In genomic region chr13:70666883-70667282, GRCh38 we compare ENCODE assay signal across 32 cellular contexts.
"Had no signal": no experiment of that assay in that cellular context is flagged by ENCODE, and none has a peak within 500 bp of the region (broad histone marks: within the 10 kb centered on the region; RNA-seq: fewer than 3 reads in every experiment).

No MANE protein-coding gene starts in this region.

- H3K9me3 Mint-ChIP-seq: activated B cell treated with CpG ODN at 0.5 μM for 24 hours; activated CD8-positive, alpha-beta T cell treated with anti-CD3 and anti-CD28 coated beads for 36 hours; activated T-cell treated with anti-CD3 and anti-CD28 coated beads, Interleukin-2, amount 50 U/mL, for 4 hours; activated T-helper 17 cell treated with anti-CD3 and anti-CD28 coated beads, Interleukin-2, amount 50 U/mL, for 72 hours; dendritic cell treated with granulocyte-macrophage colony-stimulating factor and Interleukin-4, amounts not matched to agents 40 ng/mL and 50 ng/mL, for 4 days; T-helper 2 cell treated with Interferon-gamma antibody and Interleukin-4, amounts not matched to agents 5 μg/mL and 100 μg/mL, for 36 hours had no signal

- H3K4me3 ChIP-seq: coronary artery, dorsolateral prefrontal cortex, esophagus muscularis mucosa, gastrocnemius medialis, heart right ventricle had no signal

- H3K4me1 ChIP-seq: esophagus muscularis mucosa, foreskin keratinocyte, gastrocnemius medialis, heart right ventricle had no signal

- H3K4me1 Mint-ChIP-seq: activated B cell treated with CpG ODN at 0.5 μM for 24 hours; activated T-helper 17 cell treated with anti-CD3 and anti-CD28 coated beads, Interleukin-2, amount 50 U/mL, for 72 hours; central memory CD8-positive, alpha-beta T cell; T-helper 17 cell had no signal

- H3K9me3 ChIP-seq: esophagus muscularis mucosa, gastrocnemius medialis, heart right ventricle had no signal

- H3K27ac ChIP-seq: brain microvascular endothelial cell, coronary artery, dorsolateral prefrontal cortex, esophagus muscularis mucosa, foreskin keratinocyte, gastrocnemius medialis, heart right ventricle, WERI-Rb-1 had no signal

- H3K27me3 ChIP-seq: brain microvascular endothelial cell, esophagus muscularis mucosa, foreskin keratinocyte, gastrocnemius medialis, heart right ventricle had no signal

- H3K27ac Mint-ChIP-seq: activated B cell treated with CpG ODN at 0.5 μM for 24 hours; activated CD8-positive, alpha-beta T cell treated with anti-CD3 and anti-CD28 coated beads for 36 hours; activated naive CD8-positive, alpha-beta T cell; activated T-helper 17 cell treated with anti-CD3 and anti-CD28 coated beads, Interleukin-2, amount 50 U/mL, for 72 hours; dendritic cell treated with granulocyte-macrophage colony-stimulating factor and Interleukin-4, amounts not matched to agents 40 ng/mL and 50 ng/mL, for 4 days; effector memory CD8-positive, alpha-beta T cell; T-helper 17 cell; T-helper 2 cell treated with Interferon-gamma antibody and Interleukin-4, amounts not matched to agents 5 μg/mL and 100 μg/mL, for 36 hours had no signal

- H3K36me3 ChIP-seq: brain microvascular endothelial cell, esophagus muscularis mucosa, gastrocnemius medialis, heart right ventricle, WERI-Rb-1 had no signal

- ATAC-seq: activated CD4-positive, CD25-positive, alpha-beta regulatory T cell treated with anti-CD3 and anti-CD28 coated beads, Interleukin-2, amount 50 U/mL, for 24 hours; activated CD8-positive, alpha-beta T cell treated with anti-CD3 and anti-CD28 coated beads for 36 hours; activated T-cell treated with anti-CD3 and anti-CD28 coated beads, Interleukin-2, amount 50 U/mL, for 4 hours; activated T-helper 17 cell treated with anti-CD3 and anti-CD28 coated beads, Interleukin-2, amount 50 U/mL, for 72 hours; effector memory CD8-positive, alpha-beta T cell; foreskin keratinocyte; gastrocnemius medialis; heart right ventricle; T-helper 17 cell had no signal

- H3K4me3 Mint-ChIP-seq: activated B cell treated with CpG ODN at 0.5 μM for 24 hours; activated CD8-positive, alpha-beta T cell treated with anti-CD3 and anti-CD28 coated beads for 36 hours; activated naive CD8-positive, alpha-beta T cell; activated T-cell treated with anti-CD3 and anti-CD28 coated beads, Interleukin-2, amount 50 U/mL, for 4 hours; activated T-helper 17 cell treated with anti-CD3 and anti-CD28 coated beads, Interleukin-2, amount 50 U/mL, for 72 hours; central memory CD8-positive, alpha-beta T cell; dendritic cell treated with granulocyte-macrophage colony-stimulating factor and Interleukin-4, amounts not matched to agents 40 ng/mL and 50 ng/mL, for 4 days; effector memory CD8-positive, alpha-beta T cell; T-helper 17 cell; T-helper 2 cell treated with Interferon-gamma antibody and Interleukin-4, amounts not matched to agents 5 μg/mL and 100 μg/mL, for 36 hours had no signal

- DNase-seq: activated B cell treated with CpG ODN at 0.5 μM for 24 hours; activated CD4-positive, alpha-beta T cell treated with anti-CD3 and anti-CD28 coated beads for 48 hours; activated CD4-positive, alpha-beta T cell treated with anti-CD3 and anti-CD28 coated beads, Interleukin-2, amount 50 U/mL, for 1 hour; activated CD4-positive, alpha-beta T cell treated with anti-CD3 and anti-CD28 coated beads, Interleukin-2, amount 50 U/mL, for 48 hours; activated CD8-positive, alpha-beta memory T cell treated with anti-CD3 and anti-CD28 coated beads for 24 hours; activated CD8-positive, alpha-beta T cell treated with anti-CD3 and anti-CD28 coated beads for 36 hours; activated effector memory CD4-positive, alpha-beta T cell treated with Interleukin-2 at 50 U/mL for 16 hours; activated gamma-delta T cell treated with Interleukin-2 at 50 U/mL for 16 hours; activated naive CD4-positive, alpha-beta T cell treated with anti-CD3 and anti-CD28 coated beads, Interleukin-2, amount 50 U/mL, for 16 hours; activated naive CD4-positive, alpha-beta T cell treated with Interleukin-2 at 50 U/mL for 16 hours; activated T-cell treated with anti-CD3 and anti-CD28 coated beads, Interleukin-2, amount 50 U/mL, for 4 hours; amniotic stem cell; anterior cingulate cortex; brain microvascular endothelial cell; dorsolateral prefrontal cortex; effector CD4-positive, alpha-beta T cell; effector memory CD8-positive, alpha-beta T cell; erythroblast; foreskin keratinocyte; gastrocnemius medialis; heart right ventricle; T-helper 17 cell; T1000; WERI-Rb-1 had no signal

- H3K36me3 Mint-ChIP-seq: activated naive CD8-positive, alpha-beta T cell had no signal

- H3K27me3 Mint-ChIP-seq: activated B cell treated with CpG ODN at 0.5 μM for 24 hours; activated CD8-positive, alpha-beta T cell treated with anti-CD3 and anti-CD28 coated beads for 36 hours; activated naive CD8-positive, alpha-beta T cell; activated T-helper 17 cell treated with anti-CD3 and anti-CD28 coated beads, Interleukin-2, amount 50 U/mL, for 72 hours; central memory CD8-positive, alpha-beta T cell; dendritic cell treated with granulocyte-macrophage colony-stimulating factor and Interleukin-4, amounts not matched to agents 40 ng/mL and 50 ng/mL, for 4 days; effector memory CD8-positive, alpha-beta T cell; T-helper 17 cell had no signal
